1 cellular context compared by ENCODE assay signal in the genomic region with DNA sequence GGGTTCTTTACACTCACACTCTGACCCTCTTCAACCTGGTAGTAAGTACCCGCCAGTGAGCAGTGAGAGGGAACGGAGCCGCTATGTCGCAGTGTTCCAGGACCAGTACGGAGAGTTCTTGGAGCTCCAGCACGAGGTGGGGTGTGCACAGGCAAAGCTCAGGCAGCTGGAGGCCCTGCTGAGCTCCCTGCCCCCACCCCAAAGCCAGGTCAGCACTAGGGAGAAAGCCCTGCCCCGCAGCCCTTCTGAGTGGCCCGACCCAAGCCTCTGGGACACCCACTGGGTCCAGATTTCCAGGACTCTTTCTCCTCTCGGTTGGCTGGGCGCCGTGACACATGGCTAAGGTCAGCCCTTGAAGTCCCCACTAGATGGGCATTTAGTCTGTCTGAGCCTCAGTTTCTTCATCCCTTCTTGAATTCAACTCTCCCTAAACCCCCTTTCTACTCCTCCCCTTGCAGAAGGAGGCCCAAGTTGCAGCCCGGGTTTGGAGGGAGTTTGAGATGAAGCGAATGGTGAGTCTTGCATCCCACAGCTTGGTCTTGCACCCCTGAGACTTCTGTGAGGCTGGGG.
TF ChIP-seq lines count a peak whose summit lies in the region.

No MANE protein-coding gene starts in this region.

TF ChIP-seq in liver, 16 proteins besides CTCF, POLR2A, EP300 and RAD21 (continued from another document):
- TF ChIP-seq RXRA (IDR thresholded peaks at IDR 0.05) (peak in 1 of 2 donors; percentile 12), MAX (IDR thresholded peaks at IDR 0.05) (no peak), FOXA2 (IDR thresholded peaks at IDR 0.05) (no peak), HNF4A (conservative IDR thresholded peaks at IDR 0.05) (peak in 1 of 2 donors; percentile 27), HNF4G (IDR thresholded peaks at IDR 0.05) (no peak), SP1 (IDR thresholded peaks at IDR 0.05) (peak; percentile 16)
TF ChIP-seq in liver: peak in this region for 3.
